Comparison of ENCODE assay signal across 1 cellular context in the genomic region with DNA sequence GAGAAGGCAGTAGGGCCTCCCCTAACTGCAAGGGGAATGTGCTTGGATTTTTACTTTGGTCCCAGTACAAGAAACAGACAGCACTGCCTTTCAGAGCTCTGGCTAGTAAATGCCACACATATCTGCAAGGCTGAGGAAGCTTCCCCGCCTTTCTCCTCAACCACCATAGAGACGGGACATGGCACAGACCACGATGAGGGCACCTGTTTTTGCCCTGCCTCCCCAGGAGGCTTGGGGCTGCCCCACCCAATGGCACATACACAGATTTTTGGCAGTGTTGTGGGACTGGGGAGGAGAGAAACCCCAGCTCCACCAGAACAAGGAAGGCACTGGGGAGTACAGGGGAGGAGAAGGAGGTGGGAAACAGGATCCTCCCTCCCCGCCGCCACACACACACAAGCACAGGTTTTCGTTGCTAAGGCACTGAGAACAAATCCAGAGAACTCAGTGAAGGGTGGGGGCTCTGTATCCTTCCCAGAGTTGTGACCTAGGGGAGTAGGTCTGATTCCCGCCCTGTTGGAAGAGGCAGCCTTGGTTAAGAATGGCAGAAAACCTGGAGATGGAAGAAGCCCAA.
TF ChIP-seq lines count a peak whose summit lies in the region.

No MANE protein-coding gene starts in this region.

TF ChIP-seq in GM12878, 131 proteins besides CTCF, POLR2A, EP300 and RAD21:
- no peak for TF ChIP-seq ELK1 (IDR thresholded peaks at IDR 0.05; ENCODE audit: low read depth, low read length)
- TF ChIP-seq MEF2B (IDR thresholded peaks at IDR 0.05; ENCODE audit: partially characterized antibody, poor library complexity, severe bottlenecking) = no peak
- TF ChIP-seq EZH2 (IDR thresholded peaks at IDR 0.05; ENCODE audit: borderline replicate concordance, control insufficient read depth, low read depth, low read length) = no peak
- no peak for TF ChIP-seq ESRRA (IDR thresholded peaks at IDR 0.05; ENCODE audit: low read length)
- TF ChIP-seq, protein P1, sequence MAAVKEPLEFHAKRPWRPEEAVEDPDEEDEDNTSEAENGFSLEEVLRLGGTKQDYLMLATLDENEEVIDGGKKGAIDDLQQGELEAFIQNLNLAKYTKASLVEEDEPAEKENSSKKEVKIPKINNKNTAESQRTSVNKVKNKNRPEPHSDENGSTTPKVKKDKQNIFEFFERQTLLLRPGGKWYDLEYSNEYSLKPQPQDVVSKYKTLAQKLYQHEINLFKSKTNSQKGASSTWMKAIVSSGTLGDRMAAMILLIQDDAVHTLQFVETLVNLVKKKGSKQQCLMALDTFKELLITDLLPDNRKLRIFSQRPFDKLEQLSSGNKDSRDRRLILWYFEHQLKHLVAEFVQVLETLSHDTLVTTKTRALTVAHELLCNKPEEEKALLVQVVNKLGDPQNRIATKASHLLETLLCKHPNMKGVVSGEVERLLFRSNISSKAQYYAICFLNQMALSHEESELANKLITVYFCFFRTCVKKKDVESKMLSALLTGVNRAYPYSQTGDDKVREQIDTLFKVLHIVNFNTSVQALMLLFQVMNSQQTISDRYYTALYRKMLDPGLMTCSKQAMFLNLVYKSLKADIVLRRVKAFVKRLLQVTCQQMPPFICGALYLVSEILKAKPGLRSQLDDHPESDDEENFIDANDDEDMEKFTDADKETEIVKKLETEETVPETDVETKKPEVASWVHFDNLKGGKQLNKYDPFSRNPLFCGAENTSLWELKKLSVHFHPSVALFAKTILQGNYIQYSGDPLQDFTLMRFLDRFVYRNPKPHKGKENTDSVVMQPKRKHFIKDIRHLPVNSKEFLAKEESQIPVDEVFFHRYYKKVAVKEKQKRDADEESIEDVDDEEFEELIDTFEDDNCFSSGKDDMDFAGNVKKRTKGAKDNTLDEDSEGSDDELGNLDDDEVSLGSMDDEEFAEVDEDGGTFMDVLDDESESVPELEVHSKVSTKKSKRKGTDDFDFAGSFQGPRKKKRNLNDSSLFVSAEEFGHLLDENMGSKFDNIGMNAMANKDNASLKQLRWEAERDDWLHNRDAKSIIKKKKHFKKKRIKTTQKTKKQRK (IDR thresholded peaks at IDR 0.05; ENCODE audit: low read depth, low read length) = no peak
- TF ChIP-seq SUZ12 (IDR thresholded peaks at IDR 0.05; ENCODE audit: unreplicated experiment) = no peak
- no peak for TF ChIP-seq MXI1 (IDR thresholded peaks at IDR 0.05; ENCODE audit: low read depth, low read length)
- no peak for TF ChIP-seq RBBP5 (conservative IDR thresholded peaks at IDR 0.05)
- no peak for TF ChIP-seq MYB (IDR thresholded peaks at IDR 0.05; ENCODE audit: borderline replicate concordance, low read depth, low read length)
- no peak for TF ChIP-seq EGR1 (IDR thresholded peaks at IDR 0.05; ENCODE audit: borderline replicate concordance in 1 of 2, low read depth in 2 of 2, low read length in 2 of 2)
- TF ChIP-seq KLF5 (IDR thresholded peaks at IDR 0.05; ENCODE audit: partially characterized antibody) = no peak
- no peak for TF ChIP-seq DPF2 (IDR thresholded peaks at IDR 0.05)
- TF ChIP-seq SREBF1 (IDR thresholded peaks at IDR 0.05; ENCODE audit: low read length) = no peak
- TF ChIP-seq, protein P2, sequence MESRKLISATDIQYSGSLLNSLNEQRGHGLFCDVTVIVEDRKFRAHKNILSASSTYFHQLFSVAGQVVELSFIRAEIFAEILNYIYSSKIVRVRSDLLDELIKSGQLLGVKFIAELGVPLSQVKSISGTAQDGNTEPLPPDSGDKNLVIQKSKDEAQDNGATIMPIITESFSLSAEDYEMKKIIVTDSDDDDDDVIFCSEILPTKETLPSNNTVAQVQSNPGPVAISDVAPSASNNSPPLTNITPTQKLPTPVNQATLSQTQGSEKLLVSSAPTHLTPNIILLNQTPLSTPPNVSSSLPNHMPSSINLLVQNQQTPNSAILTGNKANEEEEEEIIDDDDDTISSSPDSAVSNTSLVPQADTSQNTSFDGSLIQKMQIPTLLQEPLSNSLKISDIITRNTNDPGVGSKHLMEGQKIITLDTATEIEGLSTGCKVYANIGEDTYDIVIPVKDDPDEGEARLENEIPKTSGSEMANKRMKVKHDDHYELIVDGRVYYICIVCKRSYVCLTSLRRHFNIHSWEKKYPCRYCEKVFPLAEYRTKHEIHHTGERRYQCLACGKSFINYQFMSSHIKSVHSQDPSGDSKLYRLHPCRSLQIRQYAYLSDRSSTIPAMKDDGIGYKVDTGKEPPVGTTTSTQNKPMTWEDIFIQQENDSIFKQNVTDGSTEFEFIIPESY (IDR thresholded peaks at IDR 0.05) = no peak
- no peak for TF ChIP-seq BCL11A (IDR thresholded peaks at IDR 0.05; ENCODE audit: low read depth, low read length)
- no peak for TF ChIP-seq NRF1 (conservative IDR thresholded peaks at IDR 0.05; ENCODE audit: low read depth, low read length)
- no peak for TF ChIP-seq REST (IDR thresholded peaks at IDR 0.05; ENCODE audit: low read depth, low read length)
- no peak for TF ChIP-seq E2F4 (IDR thresholded peaks at IDR 0.05; ENCODE audit: low read depth, low read length)
- no peak for TF ChIP-seq SMARCA5 (IDR thresholded peaks at IDR 0.05)
